7 cellular contexts compared by ENCODE assay signal in the genomic region with DNA sequence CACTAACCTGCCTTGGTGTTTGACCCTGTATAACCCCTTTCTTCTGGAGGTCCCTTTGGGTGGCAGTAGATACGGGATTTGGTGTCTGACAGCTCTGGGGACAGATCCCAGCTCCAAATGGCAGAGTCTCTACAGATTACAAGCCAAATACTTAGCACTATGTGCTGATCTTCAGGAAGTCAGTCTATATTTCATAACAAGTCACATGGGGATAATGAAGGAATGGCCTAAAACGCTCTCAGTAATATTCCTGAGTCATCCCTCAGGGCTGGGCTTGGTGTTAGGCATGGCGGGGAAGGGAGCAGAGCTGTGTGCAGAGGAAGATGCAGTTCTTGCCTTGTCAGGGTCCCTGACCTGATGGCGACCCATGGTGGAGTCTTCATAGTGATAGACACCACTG.
A peak's percentile ranks its signal among the peaks of the same experiment; 100 is the strongest.
DNase-seq lines count a peak whose midpoint lies in the region; ATAC-seq, FAIRE-seq and TF ChIP-seq lines count a peak whose summit lies in the region.
"Not testable (repeated sequence)": the region's sequence is repeated elsewhere in the genome, so short reads cannot be mapped to it uniquely, and the experiment has no call there.

No MANE protein-coding gene starts in this region.

- TF ChIP-seq CTCF in NB4 (IDR thresholded peaks at IDR 0.05; ENCODE audit: low read depth, low read length); body of pancreas (IDR thresholded peaks at IDR 0.05); heart left ventricle (IDR thresholded peaks at IDR 0.05); HepG2 (CRISPR knock-in tag; IDR thresholded peaks at IDR 0.05); psoas muscle (IDR thresholded peaks at IDR 0.05): not testable (repeated sequence)

- not testable (repeated sequence) for TF ChIP-seq POLR2A in NB4 (IDR thresholded peaks at IDR 0.05; ENCODE audit: extremely low read depth, insufficient read length); body of pancreas (IDR thresholded peaks at IDR 0.05); heart left ventricle (IDR thresholded peaks at IDR 0.05); HepG2 (IDR thresholded peaks at IDR 0.05; ENCODE audit: insufficient read depth in 1 of 2, low read depth in 2 of 2, low read length in 2 of 2)

- not testable (repeated sequence) for FAIRE-seq in HepG2 (lab: Jason Lieb, UNC)

- 60 to 71% methylated on average over 2 to 3 of the region's 4 CpGs for WGBS in body of pancreas, 2 donors
- WGBS in heart left ventricle, 4 donors = 67 to 86% (median 70%) methylated on average over 1 to 3 of the region's 4 CpGs
- WGBS in HepG2 (ENCODE audit: low lambda C conversion rate) = 40% methylated on average over 2 of the region's 4 CpGs
- WGBS in psoas muscle, 3 donors = 53 to 69% (median 55%) methylated on average over 2 to 3 of the region's 4 CpGs

- not testable (repeated sequence) for BruUV-seq in HepG2 (replicated peaks; lab: Mats Ljungman, UMichigan)

- not testable (repeated sequence) for H3K9ac ChIP-seq in HepG2 (ENCODE audit: insufficient read depth, low read depth, low read length)

- not testable (repeated sequence) for H3K79me2 ChIP-seq in HepG2 (ENCODE audit: insufficient read depth, low read length)

- in situ Hi-C loops in HepG2 (cut with HindIII; ENCODE audit: extremely low pct_ligation_motif_present, low pct_unique_long_range_greater_than_20kb) = not testable (repeated sequence)

- H2AFZ ChIP-seq in HepG2 (ENCODE audit: low read length) = not testable (repeated sequence)

- CTCF ChIA-PET in HepG2 (lab: Yijun Ruan, JAX; ENCODE audit: low intra/inter-chr PET ratio, low total read pairs) = not testable (repeated sequence)

- TF ChIP-seq EP300 in HepG2 (IDR thresholded peaks at IDR 0.05; ENCODE audit: low read depth in 2 of 2, low read length in 2 of 2); HepG2 (CRISPR knock-in tag; IDR thresholded peaks at IDR 0.05; ENCODE audit: borderline replicate concordance): not testable (repeated sequence)

- POLR2A ChIA-PET in HepG2 (lab: Yijun Ruan, JAX) = not testable (repeated sequence)

- H3K27ac ChIP-seq in body of pancreas; HepG2 (ENCODE audit: extremely low read length, insufficient read depth, low read length); psoas muscle: not testable (repeated sequence)
- peak overlapping the region in 1 of 12 donors; percentile 37 for H3K27ac ChIP-seq in heart left ventricle

- H3K4me2 ChIP-seq in HepG2 (ENCODE audit: low read depth, low read length) = not testable (repeated sequence)

- peak; percentile 47 for ATAC-seq in body of pancreas
- peak; percentile 37 to 92 (median 78) for ATAC-seq in heart left ventricle
- peak; percentile 47 for ATAC-seq in HepG2
- ATAC-seq in psoas muscle = peak; percentile 57 to 96 (median 88)

- not testable (repeated sequence) for H3K36me3 ChIP-seq in body of pancreas (replicated peaks in 1 of 2; ENCODE audit: insufficient read depth in 1 of 2, low read depth in 2 of 2); heart left ventricle; HepG2 (replicated peaks in 1 of 2; ENCODE audit: control insufficient read depth in 1 of 2, insufficient read depth in 2 of 2, low read length in 2 of 2); psoas muscle (ENCODE audit: insufficient read depth in 1 of 2, low read depth in 1 of 2)

- H3K4me3 ChIP-seq in NB4 (ENCODE audit: low read depth, low read length); body of pancreas; heart left ventricle; HepG2 (replicated peaks in 1 of 3; ENCODE audit: insufficient read depth in 1 of 3, low read depth in 2 of 3, low read length in 3 of 3); psoas muscle: not testable (repeated sequence)

- H3K27me3 ChIP-seq in body of pancreas; heart left ventricle; HepG2 (ENCODE audit: control insufficient read depth in 1 of 2, insufficient read depth in 2 of 2, low read length in 2 of 2); psoas muscle (ENCODE audit: insufficient read depth in 3 of 3, low read length in 2 of 3): not testable (repeated sequence)

- H3K4me1 ChIP-seq in body of pancreas, heart left ventricle, psoas muscle: not testable (repeated sequence)
- peaks cover 14% of the 10 kb centered on the region for H3K4me1 ChIP-seq in HepG2 (ENCODE audit: insufficient read depth, low read length)

- intact Hi-C loops in body of pancreas (cut with DNase I); HepG2 (cut with micrococcal nuclease; ENCODE audit: unreplicated experiment); psoas muscle (cut with DNase I): not testable (repeated sequence)
- intact Hi-C loops in heart left ventricle (cut with DNase I) = loop anchor here in 2 of 10 donors (10.0 kb wide), 2 partner anchors 72 to 288 kb away; a partner anchor contains a TSS

- not testable (repeated sequence) for H4K20me1 ChIP-seq in HepG2 (ENCODE audit: insufficient read depth, low read length)

- DNase-seq in ELR (ENCODE audit: low read depth) = peak; percentile 32
- peak; percentile 40 for DNase-seq in NB4 (ENCODE audit: low read depth)
- peak in 1 of 4 donors; percentile 20 for DNase-seq in body of pancreas
- peak; percentile 43 for DNase-seq in fibroblast of gingiva (ENCODE audit: low read depth)
- not testable (repeated sequence) for DNase-seq in heart left ventricle; HepG2 (ENCODE audit: low spot score)
- DNase-seq in psoas muscle = peak in 1 of 2 donors; percentile 22

- not testable (repeated sequence) for TF ChIP-seq RAD21 in HepG2 (CRISPR knock-in tag; IDR thresholded peaks at IDR 0.05)

- not testable (repeated sequence) for H3K9me3 ChIP-seq in body of pancreas; heart left ventricle; HepG2 (ENCODE audit: low read length); psoas muscle
